ENCODE assay signal across 15 cellular contexts in the genomic region with DNA sequence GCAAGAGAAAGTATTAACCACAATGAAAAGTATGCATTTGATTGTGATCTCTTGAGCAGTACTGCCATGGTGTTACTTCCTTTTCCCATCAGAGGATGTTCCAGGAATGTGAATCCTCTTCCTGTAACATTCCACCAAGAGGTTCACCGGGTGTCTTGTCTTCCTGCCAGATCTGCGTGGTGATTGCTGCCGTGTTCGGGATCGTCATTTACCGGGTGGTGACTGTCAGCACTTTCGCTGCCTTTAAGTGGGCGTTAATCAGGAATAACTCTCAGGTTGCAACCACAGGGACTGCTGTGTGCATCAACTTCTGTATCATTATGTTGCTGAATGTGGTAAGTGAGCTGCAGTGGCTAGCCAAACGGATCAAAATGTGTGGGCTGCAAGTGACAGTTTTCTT.
DNase-seq lines count a peak whose midpoint lies in the region; ATAC-seq lines count a peak whose summit lies in the region.
"Had no signal": no experiment of that assay in that cellular context is flagged by ENCODE, and none has a peak within 500 bp of the region (broad histone marks: within the 10 kb centered on the region; RNA-seq: fewer than 3 reads in every experiment).

No MANE protein-coding gene starts in this region.

- H3K4me3 ChIP-seq in GM23248: peak overlapping the region; percentile 53
- H3K4me3 ChIP-seq: smooth muscle cell, thyroid gland had no signal

- H3K9me3 ChIP-seq in GM23248 (ENCODE audit: low read depth): no peaks in the 10 kb centered on the region
- H3K9me3 ChIP-seq: Caco-2, thyroid gland had no signal

- H3K27me3 ChIP-seq in GM23248 (replicated peaks; ENCODE audit: insufficient read depth): no peaks in the 10 kb centered on the region

- 0 out of 2 replicates have a peak overlapping the region, but pooled peaks have one; percentile 7 for H3K27ac ChIP-seq in GM23248
- H3K27ac ChIP-seq: thyroid gland had no signal

- ATAC-seq in HG02623 (IDR thresholded peaks at IDR 0.05; ENCODE audit: unreplicated experiment) (no peak), HG02642 (IDR thresholded peaks at IDR 0.05; ENCODE audit: poor library complexity, unreplicated experiment) (no peak)
- ATAC-seq: activated T-cell treated with anti-CD3 and anti-CD28 coated beads, Interleukin-2, amount 50 U/mL, for 4 hours; Right ventricle myocardium inferior had no signal

- no peaks in the 10 kb centered on the region for H3K9me2 ChIP-seq in GM23248 (ENCODE audit: insufficient read depth)

- no peaks in the 10 kb centered on the region for H4K20me1 ChIP-seq in GM23248 (ENCODE audit: insufficient read depth)

- peak; percentile 74 for DNase-seq in GM23248
- peak; percentile 22 for DNase-seq in NCI-H226
- peak; percentile 68 to 86 for DNase-seq in dermis microvascular lymphatic vessel endothelial cell (ENCODE audit: low read depth in 2 of 2)
- peak; percentile 22 for DNase-seq in non-pigmented ciliary epithelial cell (ENCODE audit: low read depth)
- DNase-seq in activated CD8-positive, alpha-beta memory T cell treated with anti-CD3 and anti-CD28 coated beads, Interleukin-2, amount 50 U/mL, for 4 hours: no peak
- no peak for DNase-seq in SW 1271 (lab: John Stamatoyannopoulos, UW)
- DNase-seq: activated B cell treated with CpG ODN at 0.5 μM for 24 hours; activated T-cell treated with anti-CD3 and anti-CD28 coated beads, Interleukin-2, amount 50 U/mL, for 4 hours; Caco-2; H7 had no signal

- H2AFZ ChIP-seq in GM23248: peak overlapping the region; percentile 46; the same call in 1 of the 2 replicates

- 5% methylated on average over 9 of the region's 9 CpGs for WGBS in GM23248 (ENCODE audit: low coverage in 1 of 2, low lambda C conversion rate in 2 of 2, missing lambda C conversion rate in 2 of 2), 2 experiments

- 0 out of 2 replicates have a peak, but pooled peaks cover 7% of the 10 kb centered on the region for H3F3A ChIP-seq in GM23248 (ENCODE audit: insufficient read depth)

- H3K36me3 ChIP-seq in GM23248 (ENCODE audit: low read depth): no peaks in the 10 kb centered on the region
- H3K36me3 ChIP-seq: thyroid gland had no signal

- H3K4me1 ChIP-seq in GM23248 (ENCODE audit: insufficient read depth): peaks cover 15% of the 10 kb centered on the region
- H3K4me1 ChIP-seq: Caco-2, thyroid gland had no signal

- H3K4me2 ChIP-seq in GM23248 (ENCODE audit: unreplicated experiment): peak overlapping the region; percentile 57
- H3K4me2 ChIP-seq: smooth muscle cell had no signal

- H3K79me2 ChIP-seq in GM23248 (ENCODE audit: insufficient read depth): no peaks in the 10 kb centered on the region

- in situ Hi-C loops in GM23248 (cut with MboI): no loop called here

- H3K9ac ChIP-seq in GM23248: no peak overlapping the region

Comparison
In these comparisons a context has a peak if more than half of its experiments do, and no peak if none do; other contexts are left out.
1. DNase-seq: peak in GM23248 (single experiment), NCI-H226 (single experiment), dermis microvascular lymphatic vessel endothelial cell (2 of 2) and non-pigmented ciliary epithelial cell (single experiment); none in activated CD8-positive, alpha-beta memory T cell treated with anti-CD3 and anti-CD28 coated beads, Interleukin-2, amount 50 U/mL, for 4 hours (single experiment) and SW 1271 (0 of 2).